In genomic region chrX:129649268-129650182, GRCh38 we compare ENCODE assay signal across 1 cellular context.
TF ChIP-seq lines count a peak whose summit lies in the region.

No MANE protein-coding gene starts in this region.

TF ChIP-seq in IMR-90, 13 proteins besides CTCF, POLR2A, EP300 and RAD21:
- TF ChIP-seq USF2 (IDR thresholded peaks at IDR 0.05; ENCODE audit: low read depth, low read length) (no peak), CEBPB (IDR thresholded peaks at IDR 0.05; ENCODE audit: low read depth, low read length) (no peak), MAFK (IDR thresholded peaks at IDR 0.05; ENCODE audit: low read depth, low read length) (no peak), NFE2L2 (IDR thresholded peaks at IDR 0.05; ENCODE audit: low read depth, low read length) (no peak)
